ENCODE assay signal across 5 cellular contexts in the genomic region with DNA sequence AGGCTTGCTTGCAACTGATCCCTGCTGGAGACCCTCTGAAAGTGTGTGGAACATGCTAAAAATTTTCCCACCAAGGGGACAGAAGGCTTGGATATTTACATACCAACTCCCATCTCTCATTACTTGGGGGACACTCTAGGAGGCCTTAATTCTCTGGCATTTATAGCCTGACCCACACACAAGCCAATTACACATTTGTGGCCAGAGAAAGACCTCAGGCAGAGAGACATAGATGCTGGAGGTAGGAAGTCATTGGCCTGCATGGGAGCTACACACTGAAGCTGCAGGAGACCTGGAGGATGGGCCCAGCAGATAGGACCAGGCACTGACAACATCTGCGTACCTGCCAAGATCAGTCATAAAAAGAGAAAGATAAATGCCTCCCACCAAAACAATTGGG.
"Had no signal": no experiment of that assay in that cellular context is flagged by ENCODE, and none has a peak within 500 bp of the region (broad histone marks: within the 10 kb centered on the region; RNA-seq: fewer than 3 reads in every experiment).

No MANE protein-coding gene starts in this region.

- DNase-seq: KBM-7, KG1 had no signal

- H3K27ac ChIP-seq: HL-60, KMS-11 had no signal

- H3K4me3 ChIP-seq: K562 had no signal
